Comparison of ENCODE assay signal across 8 cellular contexts in the genomic region with DNA sequence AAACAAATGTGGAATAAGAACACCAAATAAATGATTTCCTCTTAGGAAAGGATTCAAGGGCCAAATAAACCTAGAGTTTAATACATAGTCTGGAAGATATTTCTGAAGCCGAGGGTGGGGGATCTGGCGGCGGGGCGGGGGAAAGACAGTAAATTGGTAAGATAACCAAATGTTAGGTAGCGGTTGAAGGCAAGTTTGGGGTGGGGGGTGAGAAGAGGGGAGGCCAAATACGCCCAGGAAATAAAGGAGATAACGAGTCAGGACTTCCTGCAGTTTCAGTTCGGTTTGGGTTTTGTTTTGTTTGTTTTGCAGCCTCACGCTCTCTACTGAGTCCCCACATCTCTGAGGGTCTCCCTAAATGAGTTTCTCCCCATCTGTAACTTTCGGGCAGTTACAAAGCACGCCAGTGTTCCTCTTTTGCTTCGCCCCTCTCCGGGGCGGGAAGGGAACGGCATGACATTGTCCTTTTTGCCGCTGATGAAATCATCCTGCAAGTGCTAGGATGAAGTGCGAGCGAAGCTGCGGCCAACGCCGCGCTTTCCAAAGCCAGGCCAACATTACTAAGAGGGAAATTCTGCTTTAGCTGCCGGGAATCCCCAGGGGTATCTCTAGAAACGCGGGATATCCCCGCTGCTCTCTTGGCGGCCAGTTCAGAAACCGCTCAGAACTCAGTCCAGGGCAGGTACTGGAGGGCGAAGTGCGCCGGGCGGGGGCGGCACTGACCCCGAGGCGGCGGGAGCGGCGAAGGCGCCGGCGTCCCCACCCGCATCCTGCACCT. TPM values are rescaled to one million over a fixed set of nuclear protein-coding genes. Genes with fewer than 3 reads are reported as not detected.
DNase-seq lines count a peak whose midpoint lies in the region; ATAC-seq and TF ChIP-seq lines count a peak whose summit lies in the region.

No MANE protein-coding gene starts in this region.

- peak; percentile 52 for ATAC-seq in GM19043 (IDR thresholded peaks at IDR 0.05; ENCODE audit: low read depth, unreplicated experiment)
- ATAC-seq in HG03342 (IDR thresholded peaks at IDR 0.05; ENCODE audit: unreplicated experiment) = peak; percentile 47

- H2AFZ ChIP-seq in fibroblast of lung (ENCODE audit: low read length) = peak overlapping the region; percentile 52

- peak overlapping the region; percentile 80 for H3K9ac ChIP-seq in NT2/D1 (ENCODE audit: insufficient read length, low read depth)
- peak overlapping the region; percentile 70 for H3K9ac ChIP-seq in fibroblast of lung (ENCODE audit: insufficient read depth, low read length)

- peak overlapping the region; percentile 56 for H3K27ac ChIP-seq in fibroblast of lung (ENCODE audit: insufficient read depth, low read length)
- peak overlapping the region; percentile 64 to 91 (median 90) for H3K27ac ChIP-seq in stomach

- no peak for TF ChIP-seq EP300 in stomach (IDR thresholded peaks at IDR 0.05)

- peaks cover 6% of the 10 kb centered on the region for H3K36me3 Mint-ChIP-seq in activated T-cell treated with anti-CD3 and anti-CD28 coated beads, Interleukin-2, amount 50 U/mL, for 24 hours (ENCODE audit: low read depth)
- H3K36me3 Mint-ChIP-seq in nephron (ENCODE audit: low read depth) = no peaks in the 10 kb centered on the region

- peak overlapping the region; percentile 96 for H3K27ac Mint-ChIP-seq in activated T-cell treated with anti-CD3 and anti-CD28 coated beads, Interleukin-2, amount 50 U/mL, for 24 hours
- peak overlapping the region in 2 of 3 experiments; percentile 20 to 29 for H3K27ac Mint-ChIP-seq in nephron

- WGBS in stomach, 5 donors = 0 to 2% (median 1%) methylated on average over 18 to 42 of the region's 42 CpGs

- H3K4me3 Mint-ChIP-seq in activated T-cell treated with anti-CD3 and anti-CD28 coated beads, Interleukin-2, amount 50 U/mL, for 24 hours = peak overlapping the region; percentile 86
- peak overlapping the region; percentile 82 to 88 (median 88) for H3K4me3 Mint-ChIP-seq in nephron

- no peaks in the 10 kb centered on the region for H3K9me3 Mint-ChIP-seq in activated T-cell treated with anti-CD3 and anti-CD28 coated beads, Interleukin-2, amount 50 U/mL, for 24 hours
- H3K9me3 Mint-ChIP-seq in nephron = no peaks in the 10 kb centered on the region

- H3K27me3 ChIP-seq in BJ (ENCODE audit: control insufficient read depth, insufficient read depth, low read length) (no peaks in the 10 kb centered on the region), NT2/D1 (ENCODE audit: insufficient read depth, insufficient read length) (peaks cover 55% of the 10 kb centered on the region), fibroblast of lung (ENCODE audit: control insufficient read depth, insufficient read depth, low read length) (no peaks in the 10 kb centered on the region), stomach (no peaks in the 10 kb centered on the region)

- H3K79me2 ChIP-seq in fibroblast of lung (ENCODE audit: control insufficient read depth, insufficient read depth, low read length) = peaks cover 9% of the 10 kb centered on the region

- peaks cover 23% of the 10 kb centered on the region for H3K27me3 Mint-ChIP-seq in activated T-cell treated with anti-CD3 and anti-CD28 coated beads, Interleukin-2, amount 50 U/mL, for 24 hours
- peaks cover 65% of the 10 kb centered on the region for H3K27me3 Mint-ChIP-seq in nephron (ENCODE audit: low read depth)

- H3K36me3 ChIP-seq in BJ (ENCODE audit: control insufficient read depth, insufficient read depth, low read length) = no peaks in the 10 kb centered on the region
- no peaks in the 10 kb centered on the region for H3K36me3 ChIP-seq in NT2/D1 (ENCODE audit: insufficient read depth, insufficient read length, low read length)
- no peaks in the 10 kb centered on the region for H3K36me3 ChIP-seq in fibroblast of lung (ENCODE audit: control insufficient read depth, insufficient read depth, low read length)
- H3K36me3 ChIP-seq in stomach = no peaks in the 10 kb centered on the region

- TF ChIP-seq POLR2A in stomach (IDR thresholded peaks at IDR 0.05) = no peak

- intact Hi-C loops in stomach (cut with DNase I; ENCODE audit: low total_unique reads) = no loop called here

- peak overlapping the region; percentile 97 for H3K4me2 ChIP-seq in fibroblast of lung (ENCODE audit: extremely low read depth, insufficient read depth, low read length)

- peaks cover 5% of the 10 kb centered on the region for H3K4me1 ChIP-seq in NT2/D1 (ENCODE audit: insufficient read depth, insufficient read length)
- peaks cover 10% of the 10 kb centered on the region for H3K4me1 ChIP-seq in fibroblast of lung (ENCODE audit: control insufficient read depth, extremely low read depth, insufficient read depth, low read length)
- peaks cover 0 to 63% (median 31%) of the 10 kb centered on the region in 4 donors for H3K4me1 ChIP-seq in stomach

- H3K9me3 ChIP-seq in NT2/D1 (ENCODE audit: insufficient read depth, low read length) (no peaks in the 10 kb centered on the region), fibroblast of lung (ENCODE audit: control insufficient read depth, insufficient read depth, low read depth, low read length) (no peaks in the 10 kb centered on the region), stomach (no peaks in the 10 kb centered on the region)

- TF ChIP-seq CTCF in BJ (IDR thresholded peaks at IDR 0.05; ENCODE audit: insufficient read depth, low read depth, low read length) (no peak), fibroblast of lung (conservative IDR thresholded peaks at IDR 0.05 in 1 of 2, IDR thresholded peaks at IDR 0.05 in 1 of 2; ENCODE audit: low read depth in 1 of 2, low read length in 2 of 2) (no peak), nephron (IDR thresholded peaks at IDR 0.05; ENCODE audit: unreplicated experiment in 3 of 3) (no peak), stomach (IDR thresholded peaks at IDR 0.05) (no peak)

- H3K4me1 Mint-ChIP-seq in activated T-cell treated with anti-CD3 and anti-CD28 coated beads, Interleukin-2, amount 50 U/mL, for 24 hours (ENCODE audit: low read depth) = peaks cover 60% of the 10 kb centered on the region
- peaks cover 17% of the 10 kb centered on the region for H3K4me1 Mint-ChIP-seq in nephron

- CTCF ChIA-PET in BJ (lab: Yijun Ruan, JAX) = interaction anchor here (0.6 to 19.3 kb wide), 10 partner anchors 9 to 707 kb away, joined by 3 to 300 read pairs (median 4); no protein-coding TSS in a partner anchor

- no peaks in the 10 kb centered on the region for H4K20me1 ChIP-seq in fibroblast of lung (ENCODE audit: control insufficient read depth, extremely low read depth, insufficient read depth, low read length)

- DNase-seq in BJ (ENCODE audit: low read depth) (no peak), NT2/D1 (ENCODE audit: low read depth, low spot score) (peak; percentile 28), fibroblast of lung (ENCODE audit: low read depth in 2 of 2) (peak; percentile 64 to 84), stomach (peak; percentile 45)
- no peak for DNase-seq in activated T-cell treated with anti-CD3 and anti-CD28 coated beads, Interleukin-2, amount 50 U/mL, for 24 hours

- H3K4me3 ChIP-seq in BJ (ENCODE audit: low read depth, low read length) = peak overlapping the region; percentile 66
- peak overlapping the region; percentile 53 for H3K4me3 ChIP-seq in NT2/D1 (ENCODE audit: insufficient read length, low read depth)
- peak overlapping the region; percentile 66 to 93 (median 68) for H3K4me3 ChIP-seq in fibroblast of lung (replicated peaks in 1 of 4; ENCODE audit: control extremely low read depth in 1 of 4, insufficient read depth in 1 of 4, low read depth in 3 of 4, low read length in 4 of 4)
- H3K4me3 ChIP-seq in stomach = peak overlapping the region; percentile 77 to 89 (median 80)

- POLR2A ChIA-PET in BJ (lab: Charles Lee) = interaction anchor here (0.6 to 0.7 kb wide), 2 partner anchors 28 to 165 kb away, joined by 3 read pairs; no protein-coding TSS in a partner anchor

RNA-seq across cellular contexts. Expression of gene NIBAN1, which starts 0.8 kb away (rescaled TPM):
- polyA plus RNA-seq in BJ (2011; rRNA removed) = 28.2 and 39.4 TPM in 2 replicates
- polyA minus RNA-seq in BJ (2011; rRNA and poly(A)+ RNA removed) = 30.0 and 36.5 TPM in 2 replicates
- total RNA-seq in fibroblast of lung = 91.7 and 122 TPM in 2 replicates
- polyA plus RNA-seq in fibroblast of lung = 11.9 and 31.3 TPM in 2 replicates
- 14.8 and 31.6 TPM in 2 replicates for polyA plus RNA-seq in fibroblast of lung (2012)
- polyA minus RNA-seq in fibroblast of lung (ENCODE audit: low replicate concordance) = 10.6 and 30.2 TPM in 2 replicates
- total RNA-seq in stomach = 100 to 1,000 TPM in 2 of 5 donors, 10 to 100 TPM in 2, 1 to 10 TPM in 1; 9.8 to 302 (median 85.6) TPM
- 10 to 100 TPM in 1 of 3 donors, 1 to 10 TPM in 2; 7.5 to 18.7 (median 9.8) TPM for polyA plus RNA-seq in stomach

Comparison
In these comparisons a context has a peak if more than half of its experiments do, and no peak if none do; other contexts are left out.
1. DNase-seq: peak in NT2/D1 (single experiment), fibroblast of lung (2 of 2) and stomach (single experiment); none in BJ (single experiment) and activated T-cell treated with anti-CD3 and anti-CD28 coated beads, Interleukin-2, amount 50 U/mL, for 24 hours (single experiment).
2. Peak in every context shown above with its lines, with median percentiles within 50 percentile points of each other: H3K4me3 ChIP-seq.